ENCODE assay signal across 39 cellular contexts in the genomic region with DNA sequence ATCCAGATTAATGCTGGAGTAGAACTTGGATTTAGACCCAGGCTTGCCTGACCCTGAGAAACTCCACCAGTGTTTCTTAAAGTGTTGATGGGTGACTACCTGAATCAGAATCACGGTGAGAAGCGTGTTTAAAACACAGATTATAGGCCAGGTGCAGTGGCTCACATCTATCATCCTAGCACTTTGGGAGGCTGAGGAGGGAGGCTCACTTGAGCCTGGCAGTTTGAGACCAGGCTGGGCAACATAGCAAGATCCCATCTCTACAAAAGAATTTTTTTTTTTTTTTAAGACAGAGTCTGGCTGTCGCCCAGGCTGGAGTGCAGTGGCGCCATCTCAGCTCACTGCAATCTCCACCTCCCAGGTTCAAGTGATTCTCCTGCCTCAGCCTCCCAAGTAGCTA. TPM values are rescaled to one million over a fixed set of nuclear protein-coding genes. Genes with fewer than 3 reads are reported as not detected.
"Had no signal": no experiment of that assay in that cellular context is flagged by ENCODE, and none has a peak within 500 bp of the region (broad histone marks: within the 10 kb centered on the region; RNA-seq: fewer than 3 reads in every experiment).

No MANE protein-coding gene starts in this region.

- H3K4me1 Mint-ChIP-seq: activated CD4-positive, alpha-beta memory T cell treated with anti-CD3 and anti-CD28 coated beads, Interleukin-2, amount 10 ng/mL, durations not matched to agents 7 days and 5 days; activated CD4-positive, alpha-beta T cell treated with anti-CD3 and anti-CD28 coated beads for 36 hours; activated CD4-positive, alpha-beta T cell treated with anti-CD3 and anti-CD28 coated beads, Interleukin-2, amount 10 ng/mL, durations not matched to agents 7 days and 5 days; activated CD8-positive, alpha-beta memory T cell treated with anti-CD3 and anti-CD28 coated beads, Interleukin-2, amount 10 ng/mL, durations not matched to agents 7 days and 5 days; activated naive CD4-positive, alpha-beta T cell treated with anti-CD3 and anti-CD28 coated beads, Interleukin-2, amount 10 ng/mL, durations not matched to agents 7 days and 5 days; activated naive CD4-positive, alpha-beta T cell treated with anti-CD3 and anti-CD28 coated beads, Interleukin-2, amount 50 U/mL, for 24 hours; activated naive CD8-positive, alpha-beta T cell treated with anti-CD3 and anti-CD28 coated beads, Interleukin-2, amount 10 ng/mL, durations not matched to agents 7 days and 5 days; activated naive CD8-positive, alpha-beta T cell treated with anti-CD3 and anti-CD28 coated beads, Interleukin-2, amount 50 U/mL, for 24 hours; central memory CD8-positive, alpha-beta T cell had no signal

- FAIRE-seq: bronchial epithelial cell, TTC549 had no signal

- DNase-seq: activated CD4-positive, alpha-beta memory T cell treated with anti-CD3 and anti-CD28 coated beads, Interleukin-2, amount 10 ng/mL, durations not matched to agents 7 days and 5 days; activated CD4-positive, alpha-beta T cell treated with anti-CD3 and anti-CD28 coated beads for 1 hour; activated CD4-positive, alpha-beta T cell treated with anti-CD3 and anti-CD28 coated beads for 36 hours; activated CD4-positive, alpha-beta T cell treated with anti-CD3 and anti-CD28 coated beads for 48 hours; activated CD4-positive, alpha-beta T cell treated with anti-CD3 and anti-CD28 coated beads, Interleukin-2, amount 10 ng/mL, durations not matched to agents 7 days and 5 days; activated CD4-positive, alpha-beta T cell treated with anti-CD3 and anti-CD28 coated beads, Interleukin-2, amount 50 U/mL, for 48 hours; activated CD4-positive, CD25-positive, alpha-beta regulatory T cell; activated CD8-positive, alpha-beta memory T cell treated with anti-CD3 and anti-CD28 coated beads for 24 hours; activated CD8-positive, alpha-beta memory T cell treated with anti-CD3 and anti-CD28 coated beads, Interleukin-2, amount 10 ng/mL, durations not matched to agents 7 days and 5 days; activated CD8-positive, alpha-beta memory T cell treated with anti-CD3 and anti-CD28 coated beads, Interleukin-2, amount 50 U/mL, for 48 hours; activated CD8-positive, alpha-beta T cell treated with anti-CD3 and anti-CD28 coated beads, Interleukin-2, amount 10 ng/mL, durations not matched to agents 7 days and 5 days; activated effector memory CD4-positive, alpha-beta T cell treated with Interleukin-2 at 50 U/mL for 16 hours; activated gamma-delta T cell; activated naive CD4-positive, alpha-beta T cell treated with anti-CD3 and anti-CD28 coated beads, Interleukin-2, amount 10 ng/mL, durations not matched to agents 7 days and 5 days; activated naive CD4-positive, alpha-beta T cell treated with Interleukin-2 at 50 U/mL for 16 hours; activated naive CD8-positive, alpha-beta T cell treated with anti-CD3 and anti-CD28 coated beads, Interleukin-2, amount 10 ng/mL, durations not matched to agents 7 days and 5 days; activated naive CD8-positive, alpha-beta T cell treated with anti-CD3 and anti-CD28 coated beads, Interleukin-2, amount 50 U/mL, for 24 hours; activated T-cell treated with anti-CD3 and anti-CD28 coated beads, Interleukin-2, amount 50 U/mL, for 24 hours; activated T-cell treated with anti-CD3 and anti-CD28 coated beads, Interleukin-2, amount 50 U/mL, for 48 hours; amygdala; anterior cingulate cortex; caudate nucleus; cerebellar nuclear complex; T-helper 1 cell; T-helper 2 cell; T-helper 9 cell had no signal

- H3K4me3 Mint-ChIP-seq: activated CD4-positive, alpha-beta memory T cell treated with anti-CD3 and anti-CD28 coated beads, Interleukin-2, amount 10 ng/mL, durations not matched to agents 7 days and 5 days; activated CD4-positive, alpha-beta T cell treated with anti-CD3 and anti-CD28 coated beads for 36 hours; activated CD4-positive, alpha-beta T cell treated with anti-CD3 and anti-CD28 coated beads, Interleukin-2, amount 10 ng/mL, durations not matched to agents 7 days and 5 days; activated CD8-positive, alpha-beta memory T cell treated with anti-CD3 and anti-CD28 coated beads, Interleukin-2, amount 10 ng/mL, durations not matched to agents 7 days and 5 days; activated CD8-positive, alpha-beta T cell treated with anti-CD3 and anti-CD28 coated beads, Interleukin-2, amount 10 ng/mL, durations not matched to agents 7 days and 5 days; activated naive CD4-positive, alpha-beta T cell treated with anti-CD3 and anti-CD28 coated beads, Interleukin-2, amount 10 ng/mL, durations not matched to agents 7 days and 5 days; activated naive CD4-positive, alpha-beta T cell treated with anti-CD3 and anti-CD28 coated beads, Interleukin-2, amount 50 U/mL, for 24 hours; activated naive CD8-positive, alpha-beta T cell; activated naive CD8-positive, alpha-beta T cell treated with anti-CD3 and anti-CD28 coated beads, Interleukin-2, amount 10 ng/mL, durations not matched to agents 7 days and 5 days; activated naive CD8-positive, alpha-beta T cell treated with anti-CD3 and anti-CD28 coated beads, Interleukin-2, amount 50 U/mL, for 24 hours; activated T-cell treated with anti-CD3 and anti-CD28 coated beads, Interleukin-2, amount 50 U/mL, for 24 hours; brain; central memory CD8-positive, alpha-beta T cell; T-helper 1 cell treated with Interleukin-12 subunit alpha and Interleukin-12 subunit beta and Interleukin-4 antibody, amounts not matched to agents 30 μg/mL and 1 μg/mL, for 36 hours; T-helper 2 cell treated with Interferon-gamma antibody and Interleukin-4, amounts not matched to agents 5 μg/mL and 100 μg/mL, for 36 hours had no signal

- H3K27ac Mint-ChIP-seq: activated CD4-positive, alpha-beta memory T cell treated with anti-CD3 and anti-CD28 coated beads, Interleukin-2, amount 10 ng/mL, durations not matched to agents 7 days and 5 days; activated CD4-positive, alpha-beta T cell treated with anti-CD3 and anti-CD28 coated beads for 36 hours; activated CD4-positive, alpha-beta T cell treated with anti-CD3 and anti-CD28 coated beads, Interleukin-2, amount 10 ng/mL, durations not matched to agents 7 days and 5 days; activated CD8-positive, alpha-beta memory T cell treated with anti-CD3 and anti-CD28 coated beads, Interleukin-2, amount 10 ng/mL, durations not matched to agents 7 days and 5 days; activated CD8-positive, alpha-beta T cell treated with anti-CD3 and anti-CD28 coated beads, Interleukin-2, amount 10 ng/mL, durations not matched to agents 7 days and 5 days; activated naive CD4-positive, alpha-beta T cell treated with anti-CD3 and anti-CD28 coated beads, Interleukin-2, amount 10 ng/mL, durations not matched to agents 7 days and 5 days; activated naive CD4-positive, alpha-beta T cell treated with anti-CD3 and anti-CD28 coated beads, Interleukin-2, amount 50 U/mL, for 24 hours; activated naive CD8-positive, alpha-beta T cell; activated naive CD8-positive, alpha-beta T cell treated with anti-CD3 and anti-CD28 coated beads, Interleukin-2, amount 10 ng/mL, durations not matched to agents 7 days and 5 days; activated naive CD8-positive, alpha-beta T cell treated with anti-CD3 and anti-CD28 coated beads, Interleukin-2, amount 50 U/mL, for 24 hours; activated T-cell treated with anti-CD3 and anti-CD28 coated beads, Interleukin-2, amount 50 U/mL, for 24 hours; activated T-helper 2 cell treated with anti-CD3 and anti-CD28 coated beads, Interferon-gamma antibody, Interleukin-2, Interleukin-4, amounts not matched to agents 10 μg/mL and 5 μg/mL and 100 μg/mL, durations not matched to agents 14 hours and 24 hours and 36 hours; T-helper 1 cell treated with Interleukin-12 subunit alpha and Interleukin-12 subunit beta and Interleukin-4 antibody, amounts not matched to agents 30 μg/mL and 1 μg/mL, for 36 hours; T-helper 2 cell treated with Interferon-gamma antibody and Interleukin-4, amounts not matched to agents 5 μg/mL and 100 μg/mL, for 36 hours had no signal

- H3K27me3 Mint-ChIP-seq: activated CD4-positive, alpha-beta memory T cell treated with anti-CD3 and anti-CD28 coated beads, Interleukin-2, amount 10 ng/mL, durations not matched to agents 7 days and 5 days; activated CD4-positive, alpha-beta T cell treated with anti-CD3 and anti-CD28 coated beads for 36 hours; activated CD4-positive, alpha-beta T cell treated with anti-CD3 and anti-CD28 coated beads, Interleukin-2, amount 10 ng/mL, durations not matched to agents 7 days and 5 days; activated naive CD4-positive, alpha-beta T cell treated with anti-CD3 and anti-CD28 coated beads, Interleukin-2, amount 50 U/mL, for 24 hours; activated naive CD8-positive, alpha-beta T cell treated with anti-CD3 and anti-CD28 coated beads, Interleukin-2, amount 10 ng/mL, durations not matched to agents 7 days and 5 days had no signal

- H3K36me3 Mint-ChIP-seq: activated CD8-positive, alpha-beta memory T cell treated with anti-CD3 and anti-CD28 coated beads, Interleukin-2, amount 10 ng/mL, durations not matched to agents 7 days and 5 days; activated naive CD4-positive, alpha-beta T cell treated with anti-CD3 and anti-CD28 coated beads, Interleukin-2, amount 10 ng/mL, durations not matched to agents 7 days and 5 days; activated naive CD4-positive, alpha-beta T cell treated with anti-CD3 and anti-CD28 coated beads, Interleukin-2, amount 50 U/mL, for 24 hours; activated naive CD8-positive, alpha-beta T cell; activated naive CD8-positive, alpha-beta T cell treated with anti-CD3 and anti-CD28 coated beads, Interleukin-2, amount 10 ng/mL, durations not matched to agents 7 days and 5 days; brain had no signal

- ATAC-seq: activated CD4-positive, alpha-beta T cell treated with anti-CD3 and anti-CD28 coated beads for 36 hours; activated CD4-positive, CD25-positive, alpha-beta regulatory T cell treated with anti-CD3 and anti-CD28 coated beads, Interleukin-2, amount 50 U/mL, for 24 hours; activated CD8-positive, alpha-beta memory T cell treated with anti-CD3 and anti-CD28 coated beads, Interleukin-2, amount 10 ng/mL, durations not matched to agents 7 days and 5 days; activated CD8-positive, alpha-beta T cell treated with anti-CD3 and anti-CD28 coated beads, Interleukin-2, amount 10 ng/mL, durations not matched to agents 7 days and 5 days; activated naive CD8-positive, alpha-beta T cell treated with anti-CD3 and anti-CD28 coated beads, Interleukin-2, amount 50 U/mL, for 24 hours had no signal

- H3K4me1 ChIP-seq: ascending aorta had no signal

- H3K27ac ChIP-seq: ascending aorta, cardiac muscle cell, VCaP had no signal

- H3K9me3 ChIP-seq: ascending aorta had no signal

- H3K9me3 Mint-ChIP-seq: activated CD4-positive, alpha-beta memory T cell treated with anti-CD3 and anti-CD28 coated beads, Interleukin-2, amount 10 ng/mL, durations not matched to agents 7 days and 5 days; activated CD4-positive, alpha-beta T cell treated with anti-CD3 and anti-CD28 coated beads, Interleukin-2, amount 10 ng/mL, durations not matched to agents 7 days and 5 days; activated naive CD4-positive, alpha-beta T cell treated with anti-CD3 and anti-CD28 coated beads, Interleukin-2, amount 10 ng/mL, durations not matched to agents 7 days and 5 days; activated naive CD4-positive, alpha-beta T cell treated with anti-CD3 and anti-CD28 coated beads, Interleukin-2, amount 50 U/mL, for 24 hours; activated naive CD8-positive, alpha-beta T cell treated with anti-CD3 and anti-CD28 coated beads, Interleukin-2, amount 10 ng/mL, durations not matched to agents 7 days and 5 days; activated naive CD8-positive, alpha-beta T cell treated with anti-CD3 and anti-CD28 coated beads, Interleukin-2, amount 50 U/mL, for 24 hours; activated T-cell treated with anti-CD3 and anti-CD28 coated beads, Interleukin-2, amount 50 U/mL, for 24 hours; activated T-helper 2 cell treated with anti-CD3 and anti-CD28 coated beads, Interferon-gamma antibody, Interleukin-2, Interleukin-4, amounts not matched to agents 10 μg/mL and 5 μg/mL and 100 μg/mL, durations not matched to agents 14 hours and 24 hours and 36 hours; central memory CD8-positive, alpha-beta T cell; T-helper 1 cell treated with Interleukin-12 subunit alpha and Interleukin-12 subunit beta and Interleukin-4 antibody, amounts not matched to agents 30 μg/mL and 1 μg/mL, for 36 hours; T-helper 2 cell treated with Interferon-gamma antibody and Interleukin-4, amounts not matched to agents 5 μg/mL and 100 μg/mL, for 36 hours had no signal

- H3K27me3 ChIP-seq: ascending aorta, cardiac muscle cell had no signal

- H3K36me3 ChIP-seq: ascending aorta, cardiac muscle cell had no signal

- H3K4me3 ChIP-seq: ascending aorta, cardiac muscle cell had no signal

RNA-seq across cellular contexts. Expression of a gene that starts 56.3 kb away (rescaled TPM):
- total RNA-seq: activated CD4-positive, alpha-beta memory T cell treated with anti-CD3 and anti-CD28 coated beads, Interleukin-2, amount 10 ng/mL, durations not matched to agents 7 days and 5 days; activated CD4-positive, alpha-beta T cell treated with anti-CD3 and anti-CD28 coated beads for 36 hours; activated CD4-positive, alpha-beta T cell treated with anti-CD3 and anti-CD28 coated beads, Interleukin-2, amount 10 ng/mL, durations not matched to agents 7 days and 5 days; activated CD8-positive, alpha-beta memory T cell treated with anti-CD3 and anti-CD28 coated beads, Interleukin-2, amount 10 ng/mL, durations not matched to agents 7 days and 5 days; activated CD8-positive, alpha-beta T cell treated with anti-CD3 and anti-CD28 coated beads, Interleukin-2, amount 10 ng/mL, durations not matched to agents 7 days and 5 days; activated naive CD8-positive, alpha-beta T cell treated with anti-CD3 and anti-CD28 coated beads, Interleukin-2, amount 10 ng/mL, durations not matched to agents 7 days and 5 days; activated T-helper 2 cell treated with anti-CD3 and anti-CD28 coated beads, Interferon-gamma antibody, Interleukin-2, Interleukin-4, amounts not matched to agents 10 μg/mL and 5 μg/mL and 100 μg/mL, durations not matched to agents 14 hours and 24 hours and 36 hours had no signal
